ENCODE assay signal across 1 cellular context in genomic region chr4:101127176-101127790, GRCh38.
TF ChIP-seq lines count a peak whose summit lies in the region.

No MANE protein-coding gene starts in this region.

TF ChIP-seq in HCT116, 20 proteins besides CTCF, POLR2A, EP300 and RAD21 (continued from another document):
- peak; percentile 47; the same call in 1 of the 2 replicates for TF ChIP-seq MAX (IDR thresholded peaks at IDR 0.05)
